18 cellular contexts compared by ENCODE assay signal in genomic region chr1:218527737-218528136, GRCh38.
"Had no signal": no experiment of that assay in that cellular context is flagged by ENCODE, and none has a peak within 500 bp of the region (broad histone marks: within the 10 kb centered on the region; RNA-seq: fewer than 3 reads in every experiment).

No MANE protein-coding gene starts in this region.

- H2AFZ ChIP-seq: neural progenitor cell had no signal

- H3K9me3 ChIP-seq: adrenal gland, left ventricle myocardium inferior, mucosa of descending colon, prostate gland, right lobe of liver, thyroid gland had no signal

- FAIRE-seq: frontal cortex had no signal

- H3K4me3 Mint-ChIP-seq: activated T-cell treated with anti-CD3 and anti-CD28 coated beads, Interleukin-2, amount 50 U/mL, for 72 hours; memory B cell; naive thymus-derived CD4-positive, alpha-beta T cell; neural progenitor cell; stimulated activated naive B cell treated with anti-CD40 and anti-IgM and Interleukin-4, amounts not matched to agents 10 μg/mL and 1 μg/mL and 100 μg/mL, for 72 hours had no signal

- H3K36me3 ChIP-seq: adrenal gland, left ventricle myocardium inferior, neural progenitor cell, prostate gland, right lobe of liver, thyroid gland, WERI-Rb-1 had no signal

- H3K27me3 ChIP-seq: adrenal gland, neural progenitor cell, right lobe of liver, thyroid gland had no signal

- H3K4me3 ChIP-seq: adrenal gland, left ventricle myocardium inferior, mucosa of descending colon, neural progenitor cell, prostate gland, right lobe of liver, thyroid gland had no signal

- ATAC-seq: activated T-cell treated with anti-CD3 and anti-CD28 coated beads, Interleukin-2, amount 50 U/mL, for 72 hours; mucosa of descending colon; naive thymus-derived CD4-positive, alpha-beta T cell; right lobe of liver; stimulated activated naive B cell treated with anti-CD40 and anti-IgM and Interleukin-4, amounts not matched to agents 10 μg/mL and 1 μg/mL and 100 μg/mL, for 72 hours had no signal

- H3K4me1 ChIP-seq: adrenal gland, left ventricle myocardium inferior, prostate gland, right lobe of liver had no signal

- H3K27ac ChIP-seq: adrenal gland, epithelial cell of prostate, left ventricle myocardium inferior, neural progenitor cell, prostate gland, right lobe of liver, thyroid gland, WERI-Rb-1 had no signal

- H3K4me1 Mint-ChIP-seq: memory B cell; naive thymus-derived CD4-positive, alpha-beta T cell; stimulated activated naive B cell treated with anti-CD40 and anti-IgM and Interleukin-4, amounts not matched to agents 10 μg/mL and 1 μg/mL and 100 μg/mL, for 72 hours had no signal

- H3K4me2 ChIP-seq: neural progenitor cell had no signal

- H3K27ac Mint-ChIP-seq: activated T-cell treated with anti-CD3 and anti-CD28 coated beads, Interleukin-2, amount 50 U/mL, for 72 hours; memory B cell; naive thymus-derived CD4-positive, alpha-beta T cell; neural progenitor cell; stimulated activated naive B cell treated with anti-CD40 and anti-IgM and Interleukin-4, amounts not matched to agents 10 μg/mL and 1 μg/mL and 100 μg/mL, for 72 hours had no signal

- DNase-seq: activated CD4-positive, alpha-beta T cell treated with anti-CD3 and anti-CD28 coated beads, Interleukin-2, amount 50 U/mL, for 4 hours; activated effector memory CD4-positive, alpha-beta T cell treated with anti-CD3 and anti-CD28 coated beads, Interleukin-2, amount 50 U/mL, for 16 hours; activated naive CD4-positive, alpha-beta T cell treated with anti-CD3 and anti-CD28 coated beads, Interleukin-2, amount 50 U/mL, for 16 hours; activated T-cell treated with anti-CD3 and anti-CD28 coated beads, Interleukin-2, amount 50 U/mL, for 72 hours; adrenal gland; left ventricle myocardium inferior; mucosa of descending colon; naive thymus-derived CD4-positive, alpha-beta T cell; right lobe of liver; stimulated activated naive B cell treated with anti-CD40 and anti-IgM and Interleukin-4, amounts not matched to agents 10 μg/mL and 1 μg/mL and 100 μg/mL, for 72 hours; T-helper 2 cell; thyroid gland; WERI-Rb-1 had no signal

- H3K36me3 Mint-ChIP-seq: memory B cell; naive thymus-derived CD4-positive, alpha-beta T cell; neural progenitor cell; stimulated activated naive B cell treated with anti-CD40 and anti-IgM and Interleukin-4, amounts not matched to agents 10 μg/mL and 1 μg/mL and 100 μg/mL, for 72 hours had no signal

- H3K9ac ChIP-seq: neural progenitor cell had no signal

- H3K9me3 Mint-ChIP-seq: activated T-cell treated with anti-CD3 and anti-CD28 coated beads, Interleukin-2, amount 50 U/mL, for 72 hours; memory B cell; neural progenitor cell; stimulated activated naive B cell treated with anti-CD40 and anti-IgM and Interleukin-4, amounts not matched to agents 10 μg/mL and 1 μg/mL and 100 μg/mL, for 72 hours had no signal
